Comparison of ENCODE assay signal across 11 cellular contexts in the genomic region with DNA sequence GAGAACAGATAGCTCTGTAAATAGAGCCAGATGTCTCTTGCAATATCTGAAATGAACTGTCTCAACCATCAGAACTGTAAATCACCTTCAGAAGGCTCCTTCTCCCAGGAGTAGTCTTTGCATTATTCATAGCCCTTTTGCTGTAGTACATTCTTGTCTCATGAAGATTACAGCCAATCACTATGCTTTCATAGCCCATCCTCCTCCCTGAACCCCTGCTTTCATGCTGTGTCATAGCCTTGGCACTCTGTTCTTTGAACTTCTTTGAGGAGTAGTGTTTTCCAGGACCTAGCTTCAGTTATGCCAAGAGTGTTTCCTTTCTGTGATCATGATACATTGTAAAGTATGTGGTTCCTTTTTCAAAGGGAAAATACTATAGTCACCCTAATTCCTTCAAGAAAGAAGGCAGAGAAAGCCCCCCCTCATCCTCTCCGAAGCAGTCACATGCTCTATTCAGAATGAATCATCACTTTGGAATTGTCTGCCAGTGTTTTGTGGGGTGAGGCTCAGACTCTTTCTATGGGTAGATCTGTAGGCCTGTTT.
DNase-seq lines count a peak whose midpoint lies in the region; ATAC-seq and TF ChIP-seq lines count a peak whose summit lies in the region.
"Had no signal": no experiment of that assay in that cellular context is flagged by ENCODE, and none has a peak within 500 bp of the region (broad histone marks: within the 10 kb centered on the region; RNA-seq: fewer than 3 reads in every experiment).

No MANE protein-coding gene starts in this region.

- no peak overlapping the region for H3K4me3 Mint-ChIP-seq in stimulated activated naive CD8-positive, alpha-beta T cell treated with anti-CD3 and anti-CD28 coated beads, Interleukin-15, amount 100 ng/mL, for 72 hours

- peak; percentile 12 for DNase-seq in NCI-H82 (lab: John Stamatoyannopoulos, UW)
- DNase-seq in NCI-H82 treated with DMSO at 0.1 percent for 48 hours (lab: John Stamatoyannopoulos, UW; ENCODE audit: unreplicated experiment): no peak
- DNase-seq in astrocyte of the hippocampus (ENCODE audit: low read depth, low spot score): peak; percentile 94
- peak; percentile 98 for DNase-seq in iris pigment epithelial cell (ENCODE audit: low read depth)
- DNase-seq in vagina (ENCODE audit: extremely low spot score in 2 of 2): no peak
- no peak for DNase-seq in stimulated activated naive CD8-positive, alpha-beta T cell treated with anti-CD3 and anti-CD28 coated beads, Interleukin-15, amount 100 ng/mL, for 72 hours
- no peak for DNase-seq in OCI-M2 (lab: John Stamatoyannopoulos, UW; ENCODE audit: unreplicated experiment)
- no peak for DNase-seq in NOMO-1 (lab: John Stamatoyannopoulos, UW; ENCODE audit: unreplicated experiment in 2 of 2)
- DNase-seq: effector CD4-positive, alpha-beta T cell; right lobe of liver had no signal

- no peak overlapping the region for H3K4me3 ChIP-seq in vagina
- H3K4me3 ChIP-seq: BLaER1 treated with 17β-estradiol and CSF1 and Interleukin-3, amounts not matched to agents 10 nM and 100 nM; right lobe of liver had no signal

- no peak for TF ChIP-seq POLR2A in vagina (IDR thresholded peaks at IDR 0.05)

- no peaks in the 10 kb centered on the region for H3K27me3 Mint-ChIP-seq in stimulated activated naive CD8-positive, alpha-beta T cell treated with anti-CD3 and anti-CD28 coated beads, Interleukin-15, amount 100 ng/mL, for 72 hours

- H3K27me3 ChIP-seq in vagina: no peaks in the 10 kb centered on the region
- H3K27me3 ChIP-seq: BLaER1 treated with 17β-estradiol and CSF1 and Interleukin-3, amounts not matched to agents 10 nM and 100 nM; right lobe of liver had no signal

- no peak overlapping the region for H3K27ac Mint-ChIP-seq in stimulated activated naive CD8-positive, alpha-beta T cell treated with anti-CD3 and anti-CD28 coated beads, Interleukin-15, amount 100 ng/mL, for 72 hours

- peaks cover 9% of the 10 kb centered on the region for H3K4me1 Mint-ChIP-seq in stimulated activated naive CD8-positive, alpha-beta T cell treated with anti-CD3 and anti-CD28 coated beads, Interleukin-15, amount 100 ng/mL, for 72 hours

- H3K36me3 ChIP-seq in vagina: no peaks in the 10 kb centered on the region
- H3K36me3 ChIP-seq: BLaER1 treated with 17β-estradiol and CSF1 and Interleukin-3, amounts not matched to agents 10 nM and 100 nM; right lobe of liver had no signal

- TF ChIP-seq CTCF in vagina (IDR thresholded peaks at IDR 0.05): no peak

- peaks cover 20% of the 10 kb centered on the region for H3K4me1 ChIP-seq in vagina
- H3K4me1 ChIP-seq: right lobe of liver had no signal

- no peak for ATAC-seq in stimulated activated naive CD8-positive, alpha-beta T cell treated with anti-CD3 and anti-CD28 coated beads, Interleukin-15, amount 100 ng/mL, for 72 hours
- ATAC-seq: right lobe of liver had no signal

- H3K27ac ChIP-seq in vagina: peak overlapping the region; percentile 7
- H3K27ac ChIP-seq: BLaER1 treated with 17β-estradiol and CSF1 and Interleukin-3, amounts not matched to agents 10 nM and 100 nM; right lobe of liver had no signal

- no peaks in the 10 kb centered on the region for H3K9me3 Mint-ChIP-seq in stimulated activated naive CD8-positive, alpha-beta T cell treated with anti-CD3 and anti-CD28 coated beads, Interleukin-15, amount 100 ng/mL, for 72 hours

- no peaks in the 10 kb centered on the region for H3K9me3 ChIP-seq in vagina
- H3K9me3 ChIP-seq: BLaER1 treated with 17β-estradiol and CSF1 and Interleukin-3, amounts not matched to agents 10 nM and 100 nM; right lobe of liver had no signal

- intact Hi-C loops in vagina (cut with DNase I): no loop called here

Comparison
In these comparisons a context has a peak if more than half of its experiments do, and no peak if none do; other contexts are left out.
1. DNase-seq: peak in NCI-H82 (single experiment), astrocyte of the hippocampus (single experiment) and iris pigment epithelial cell (single experiment); none in NCI-H82 treated with DMSO at 0.1 percent for 48 hours (single experiment), vagina (0 of 2), stimulated activated naive CD8-positive, alpha-beta T cell treated with anti-CD3 and anti-CD28 coated beads, Interleukin-15, amount 100 ng/mL, for 72 hours (0 of 2), OCI-M2 (single experiment) and NOMO-1 (0 of 2).